Comparison of ENCODE assay signal across 26 cellular contexts in the genomic region with DNA sequence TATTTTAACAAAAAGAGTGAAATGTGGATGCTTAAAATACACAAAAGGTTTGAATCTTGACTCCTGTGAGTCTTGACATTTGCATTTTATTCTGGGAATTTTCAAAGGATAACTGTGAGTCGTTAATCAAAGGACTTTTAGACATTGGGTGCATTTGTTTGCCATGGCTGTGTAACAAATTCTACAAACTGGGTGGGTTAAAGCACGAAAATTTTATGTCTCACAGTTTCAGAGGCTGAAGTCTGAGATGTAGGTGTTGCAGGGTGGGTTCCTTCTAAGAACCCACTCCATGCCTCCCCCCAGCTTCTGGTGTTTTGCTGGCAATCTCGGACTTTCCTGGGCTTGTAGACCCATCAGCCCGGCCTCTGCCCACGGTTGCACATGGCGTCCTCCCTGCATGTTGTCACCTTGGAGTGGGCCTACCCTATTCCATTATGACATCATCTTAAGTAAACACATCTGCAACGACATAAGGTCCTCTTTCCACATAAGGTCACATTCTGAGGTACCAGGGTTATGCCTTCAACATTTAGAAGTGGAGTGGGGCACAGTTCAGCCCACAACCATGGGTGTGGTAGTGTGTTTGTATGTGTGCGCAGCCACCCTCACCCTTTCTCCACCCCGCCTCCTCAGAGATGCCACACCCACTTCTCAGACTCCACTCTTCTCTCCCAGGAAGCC.
A peak's percentile ranks its signal among the peaks of the same experiment; 100 is the strongest.
DNase-seq lines count a peak whose midpoint lies in the region; ATAC-seq lines count a peak whose summit lies in the region.
"Had no signal": no experiment of that assay in that cellular context is flagged by ENCODE, and none has a peak within 500 bp of the region (broad histone marks: within the 10 kb centered on the region; RNA-seq: fewer than 3 reads in every experiment).

No MANE protein-coding gene starts in this region.

- ATAC-seq in left lobe of liver = peak; percentile 35
- no peak for ATAC-seq in GM18519 (IDR thresholded peaks at IDR 0.05; ENCODE audit: low FRiP score, unreplicated experiment)
- ATAC-seq: activated T-cell treated with anti-CD3 and anti-CD28 coated beads, Interleukin-2, amount 50 U/mL, for 72 hours; gastroesophageal sphincter; natural killer cell; stimulated activated naive CD8-positive, alpha-beta T cell treated with anti-CD3 and anti-CD28 coated beads, Interleukin-15, Interleukin-2, amounts not matched to agents 100 U/mL and 50 U/mL, for 24 hours had no signal

- peak; percentile 40 for DNase-seq in NCI-H345 (lab: John Stamatoyannopoulos, UW)
- no peak for DNase-seq in NCI-H345 treated with DMSO at 0.1 percent for 48 hours (lab: John Stamatoyannopoulos, UW; ENCODE audit: unreplicated experiment)
- peak; percentile 49 for DNase-seq in NCI-H774 (lab: John Stamatoyannopoulos, UW)
- no peak for DNase-seq in left lobe of liver (ENCODE audit: low spot score)
- DNase-seq in AG08395 (ENCODE audit: low spot score) = no peak
- no peak for DNase-seq in SIG-M5 treated with dmso at 0.1 percent for 504 hours (lab: John Stamatoyannopoulos, UW; ENCODE audit: unreplicated experiment)
- no peak for DNase-seq in cerebellum (ENCODE audit: low spot score)
- DNase-seq: activated CD4-positive, alpha-beta T cell treated with anti-CD3 and anti-CD28 coated beads for 48 hours; activated naive CD4-positive, alpha-beta T cell treated with anti-CD3 and anti-CD28 coated beads for 36 hours; activated T-cell treated with anti-CD3 and anti-CD28 coated beads, Interleukin-2, amount 50 U/mL, for 72 hours; amniotic stem cell; BE2C; COR-L47; cortex of kidney; EL; H7; kidney; natural killer cell; NCI-H2081 treated with DMSO at 0.1 percent for 48 hours; NCI-H526; OCI-M1; stimulated activated CD4-positive, alpha-beta T cell treated with anti-CD3 and anti-CD28 coated beads, Interleukin-4, amount 100 ng/mL, for 4 hours; stimulated activated naive CD8-positive, alpha-beta T cell treated with anti-CD3 and anti-CD28 coated beads, Interleukin-15, Interleukin-2, amounts not matched to agents 100 U/mL and 50 U/mL, for 24 hours; tibial artery had no signal

Comparison
In these comparisons a context has a peak if more than half of its experiments do, and no peak if none do; other contexts are left out.
1. DNase-seq: peak in NCI-H345 (single experiment) and NCI-H774 (single experiment); none in NCI-H345 treated with DMSO at 0.1 percent for 48 hours (single experiment), left lobe of liver (single experiment), AG08395 (single experiment), SIG-M5 treated with dmso at 0.1 percent for 504 hours (single experiment) and cerebellum (single experiment).